13 cellular contexts compared by ENCODE assay signal in genomic region chr1:84780000-84780716, GRCh38.
DNase-seq lines count a peak whose midpoint lies in the region; ATAC-seq and TF ChIP-seq lines count a peak whose summit lies in the region.
"Had no signal": no experiment of that assay in that cellular context is flagged by ENCODE, and none has a peak within 500 bp of the region (broad histone marks: within the 10 kb centered on the region; RNA-seq: fewer than 3 reads in every experiment).

No MANE protein-coding gene starts in this region.

- H2AFZ ChIP-seq in GM23248: no peak overlapping the region
- H2AFZ ChIP-seq: GM23338 had no signal

- H3K36me3 ChIP-seq in GM23248 (ENCODE audit: low read depth): no peaks in the 10 kb centered on the region
- H3K36me3 ChIP-seq: thyroid gland had no signal

- no peak overlapping the region for H3K4me2 ChIP-seq in GM23248 (ENCODE audit: unreplicated experiment)
- H3K4me2 ChIP-seq: GM23338 had no signal

- H3K9me2 ChIP-seq in GM23248 (ENCODE audit: insufficient read depth): no peaks in the 10 kb centered on the region

- WGBS in GM23248 (ENCODE audit: low coverage in 1 of 2, low lambda C conversion rate in 2 of 2, missing lambda C conversion rate in 2 of 2), 2 experiments: 69 to 71% methylated on average over 8 of the region's 8 CpGs

- no peaks in the 10 kb centered on the region for H3K27me3 ChIP-seq in GM23248 (replicated peaks; ENCODE audit: insufficient read depth)
- H3K27me3 ChIP-seq: thyroid gland had no signal

- H4K20me1 ChIP-seq in GM23248 (ENCODE audit: insufficient read depth): no peaks in the 10 kb centered on the region

- DNase-seq in AG08395 (ENCODE audit: low spot score) (peak; percentile 54), GM23248 (peak; percentile 81), SIG-M5 treated with dmso at 0.1 percent for 504 hours (lab: John Stamatoyannopoulos, UW; ENCODE audit: unreplicated experiment) (peak; percentile 85), fibroblast of peridontal ligament (ENCODE audit: extremely low read depth) (peak; percentile 75), GM20000 (ENCODE audit: low spot score) (no peak), GOT3 (lab: John Stamatoyannopoulos, UW) (no peak)
- DNase-seq: Caco-2, naive B cell, NCI-H2107, thyroid gland had no signal

- H3K4me1 ChIP-seq in GM23248 (ENCODE audit: insufficient read depth): 0 out of 2 replicates have a peak, but pooled peaks cover 6% of the 10 kb centered on the region
- H3K4me1 ChIP-seq: Caco-2, thyroid gland had no signal

- no peak for TF ChIP-seq CTCF in GM20000 (IDR thresholded peaks at IDR 0.05; ENCODE audit: extremely low read depth, missing control alignments)

- in situ Hi-C loops in GM23248 (cut with MboI): loop anchor here (10.0 kb wide), 1 partner anchor 335 kb away; no protein-coding TSS in a partner anchor

- no peaks in the 10 kb centered on the region for H3K9me3 ChIP-seq in GM23248 (ENCODE audit: low read depth)
- H3K9me3 ChIP-seq: Caco-2, thyroid gland had no signal

- no peak overlapping the region for H3K27ac ChIP-seq in GM23248
- H3K27ac ChIP-seq: thyroid gland had no signal

- H3K9ac ChIP-seq in GM23248: no peak overlapping the region

- no peak overlapping the region for H3K4me3 ChIP-seq in GM23248
- H3K4me3 ChIP-seq: GM23338, thyroid gland had no signal

- no peaks in the 10 kb centered on the region for H3F3A ChIP-seq in GM23248 (ENCODE audit: insufficient read depth)

- ATAC-seq in HG02973 (IDR thresholded peaks at IDR 0.05; ENCODE audit: unreplicated experiment) (no peak), GM18502 (IDR thresholded peaks at IDR 0.05; ENCODE audit: poor library complexity, unreplicated experiment) (no peak)
- ATAC-seq: GM23338 had no signal

- H3K79me2 ChIP-seq in GM23248 (ENCODE audit: insufficient read depth): no peaks in the 10 kb centered on the region

Comparison
In these comparisons a context has a peak if more than half of its experiments do, and no peak if none do; other contexts are left out.
1. DNase-seq: peak in AG08395 (single experiment), GM23248 (single experiment), SIG-M5 treated with dmso at 0.1 percent for 504 hours (single experiment) and fibroblast of peridontal ligament (single experiment); none in GM20000 (single experiment) and GOT3 (single experiment).